8 cellular contexts compared by ENCODE assay signal in the genomic region with DNA sequence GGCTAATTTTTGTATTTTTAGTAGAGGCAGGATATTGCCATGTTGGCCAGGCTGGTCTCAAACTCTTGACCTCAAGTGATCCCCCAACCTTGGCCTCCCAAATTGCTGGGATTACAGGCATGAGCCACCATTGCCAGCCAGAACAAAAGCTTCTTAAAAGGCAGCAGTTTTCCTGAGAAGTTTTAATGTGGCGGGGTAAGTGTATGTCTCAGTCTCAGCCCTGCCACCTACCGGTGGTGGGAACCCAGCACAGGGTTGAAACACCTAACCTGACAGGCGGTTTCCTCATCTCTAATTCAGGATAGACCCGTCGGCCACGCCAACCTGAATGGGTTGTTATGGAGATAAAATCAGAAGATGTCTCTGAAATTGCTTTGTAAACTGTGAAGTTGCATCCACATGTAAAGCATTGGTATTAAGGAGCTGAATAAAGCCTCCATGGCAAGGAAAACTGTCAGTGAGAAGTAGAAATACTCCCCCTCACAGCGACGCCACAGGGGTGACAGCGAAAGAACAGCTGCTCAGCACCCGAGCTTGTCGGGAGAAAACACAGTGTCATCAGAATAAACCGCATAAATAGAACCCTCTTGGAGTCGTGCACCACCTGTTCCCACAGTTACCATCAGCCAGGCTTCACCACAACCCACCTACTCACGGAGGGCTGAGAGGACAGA.
A peak's percentile ranks its signal among the peaks of the same experiment; 100 is the strongest.
DNase-seq lines count a peak whose midpoint lies in the region; ATAC-seq and TF ChIP-seq lines count a peak whose summit lies in the region.

No MANE protein-coding gene starts in this region.

- ATAC-seq in HG03442 (IDR thresholded peaks at IDR 0.05; ENCODE audit: unreplicated experiment) (peak; percentile 45), esophagus mucosa (peak; percentile 62), GM18517 (IDR thresholded peaks at IDR 0.05; ENCODE audit: unreplicated experiment) (no peak)
- ATAC-seq in activated CD8-positive, alpha-beta memory T cell treated with anti-CD3 and anti-CD28 coated beads, Interleukin-2, amount 10 ng/mL, durations not matched to agents 7 days and 5 days: no peak

- H3K27ac Mint-ChIP-seq in progenitor cell of endocrine pancreas: no peak overlapping the region
- H3K27ac Mint-ChIP-seq in activated CD8-positive, alpha-beta memory T cell treated with anti-CD3 and anti-CD28 coated beads, Interleukin-2, amount 10 ng/mL, durations not matched to agents 7 days and 5 days: no peak overlapping the region

- no peaks in the 10 kb centered on the region for H3K36me3 Mint-ChIP-seq in progenitor cell of endocrine pancreas (ENCODE audit: insufficient read depth)
- H3K36me3 Mint-ChIP-seq in activated CD8-positive, alpha-beta memory T cell treated with anti-CD3 and anti-CD28 coated beads, Interleukin-2, amount 10 ng/mL, durations not matched to agents 7 days and 5 days: no peaks in the 10 kb centered on the region

- H3K4me3 Mint-ChIP-seq in progenitor cell of endocrine pancreas (ENCODE audit: low read depth): no peak overlapping the region
- no peak overlapping the region for H3K4me3 Mint-ChIP-seq in activated CD8-positive, alpha-beta memory T cell treated with anti-CD3 and anti-CD28 coated beads, Interleukin-2, amount 10 ng/mL, durations not matched to agents 7 days and 5 days

- H3K27me3 Mint-ChIP-seq in progenitor cell of endocrine pancreas: no peaks in the 10 kb centered on the region
- H3K27me3 Mint-ChIP-seq in activated CD8-positive, alpha-beta memory T cell treated with anti-CD3 and anti-CD28 coated beads, Interleukin-2, amount 10 ng/mL, durations not matched to agents 7 days and 5 days: peaks cover 9% of the 10 kb centered on the region

- DNase-seq in NCI-H1417 (lab: John Stamatoyannopoulos, UW) (peak; percentile 9 to 52 (median 50)), NCI-H1417 treated with DMSO at 0.1 percent for 48 hours (lab: John Stamatoyannopoulos, UW) (no peak), SK-N-DZ (ENCODE audit: low spot score) (peak; percentile 68), progenitor cell of endocrine pancreas (ENCODE audit: low spot score, unreplicated experiment) (no peak)
- no peak for DNase-seq in activated CD8-positive, alpha-beta memory T cell treated with anti-CD3 and anti-CD28 coated beads, Interleukin-2, amount 10 ng/mL, durations not matched to agents 7 days and 5 days

- peak; percentile 49 for TF ChIP-seq CTCF in progenitor cell of endocrine pancreas (IDR thresholded peaks at IDR 0.05; ENCODE audit: unreplicated experiment)

- H3K9me3 Mint-ChIP-seq in progenitor cell of endocrine pancreas (ENCODE audit: low read depth): no peaks in the 10 kb centered on the region
- H3K9me3 Mint-ChIP-seq in activated CD8-positive, alpha-beta memory T cell treated with anti-CD3 and anti-CD28 coated beads, Interleukin-2, amount 10 ng/mL, durations not matched to agents 7 days and 5 days (ENCODE audit: low read depth): no peaks in the 10 kb centered on the region

- H3K4me1 Mint-ChIP-seq in progenitor cell of endocrine pancreas (ENCODE audit: low read depth): peaks cover 24% of the 10 kb centered on the region
- peaks cover 9% of the 10 kb centered on the region for H3K4me1 Mint-ChIP-seq in activated CD8-positive, alpha-beta memory T cell treated with anti-CD3 and anti-CD28 coated beads, Interleukin-2, amount 10 ng/mL, durations not matched to agents 7 days and 5 days

- CTCF ChIA-PET in activated CD8-positive, alpha-beta memory T cell treated with anti-CD3 and anti-CD28 coated beads, Interleukin-2, amount 10 ng/mL, durations not matched to agents 7 days and 5 days (lab: Charles Lee): interaction anchor here (0.9 to 1.9 kb wide), 3 partner anchors 22 to 319 kb away, joined by 3 to 5 read pairs (median 5); no protein-coding TSS in a partner anchor

Comparison
In these comparisons a context has a peak if more than half of its experiments do, and no peak if none do; other contexts are left out.
1. DNase-seq: peak in NCI-H1417 (3 of 3) and SK-N-DZ (single experiment); none in NCI-H1417 treated with DMSO at 0.1 percent for 48 hours (single experiment), progenitor cell of endocrine pancreas (single experiment) and activated CD8-positive, alpha-beta memory T cell treated with anti-CD3 and anti-CD28 coated beads, Interleukin-2, amount 10 ng/mL, durations not matched to agents 7 days and 5 days (single experiment).
2. ATAC-seq: peak in HG03442 (single experiment) and esophagus mucosa (single experiment); none in GM18517 (single experiment) and activated CD8-positive, alpha-beta memory T cell treated with anti-CD3 and anti-CD28 coated beads, Interleukin-2, amount 10 ng/mL, durations not matched to agents 7 days and 5 days (single experiment).